Comparison of ENCODE assay signal across 8 cellular contexts in the genomic region with DNA sequence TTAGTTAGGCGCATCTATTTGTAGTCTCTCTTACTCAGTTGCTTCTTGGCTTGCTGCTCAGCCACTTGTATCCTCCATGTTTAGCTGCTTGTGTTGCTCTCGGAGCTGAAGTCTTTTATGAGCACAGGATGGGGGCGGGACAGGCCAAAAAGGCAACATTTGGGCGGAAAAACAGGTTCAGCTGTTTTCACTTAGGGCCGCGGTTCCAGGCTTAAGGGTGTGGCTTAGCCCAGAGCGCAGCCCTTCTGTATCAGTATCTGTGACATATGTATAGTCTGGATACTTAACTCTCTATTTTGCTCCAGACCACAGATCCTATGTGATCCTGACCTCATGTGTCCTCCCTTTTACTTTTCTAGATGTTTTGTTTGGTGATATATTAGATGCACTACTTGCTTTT.
"Had no signal": no experiment of that assay in that cellular context is flagged by ENCODE, and none has a peak within 500 bp of the region (broad histone marks: within the 10 kb centered on the region; RNA-seq: fewer than 3 reads in every experiment).

No MANE protein-coding gene starts in this region.

- H3K4me1 ChIP-seq: HAP-1 had no signal

- ATAC-seq: HCT116, HepG2 had no signal

- H3K36me3 ChIP-seq: HAP-1 had no signal

- H3K27ac ChIP-seq: HL-60 had no signal

- H3K9me3 ChIP-seq: HAP-1 had no signal

- H3K4me3 ChIP-seq: HAP-1 had no signal

- DNase-seq: GOT3, H7, HFFc6, KG1 had no signal
